20 cellular contexts compared by ENCODE assay signal in genomic region chr20:11555510-11555909, GRCh38.
A peak's percentile ranks its signal among the peaks of the same experiment; 100 is the strongest.
DNase-seq lines count a peak whose midpoint lies in the region; ATAC-seq, FAIRE-seq and TF ChIP-seq lines count a peak whose summit lies in the region.
"Had no signal": no experiment of that assay in that cellular context is flagged by ENCODE, and none has a peak within 500 bp of the region (broad histone marks: within the 10 kb centered on the region; RNA-seq: fewer than 3 reads in every experiment).

No MANE protein-coding gene starts in this region.

- H3K27me3 ChIP-seq in pancreas, result no peaks in the 10 kb centered on the region
- H3K27me3 ChIP-seq: BLaER1 treated with 17β-estradiol and CSF1 and Interleukin-3, amounts not matched to agents 10 nM and 100 nM had no signal

- DNase-seq in GM12891 (ENCODE audit: insufficient read length, low spot score) (no peak), mucosa of descending colon (no peak), pancreas (no peak), GM12892 (ENCODE audit: insufficient read length) (no peak), NCI-H187 treated with DMSO at 0.1 percent for 48 hours (lab: John Stamatoyannopoulos, UW) (no peak), NCI-H1105 treated with DMSO at 0.1 percent for 48 hours (lab: John Stamatoyannopoulos, UW) (no peak)
- DNase-seq: AML-193; Caco-2; Calu3; CD4-positive, alpha-beta T cell; CD8-positive, alpha-beta T cell; GF-D8 had no signal

- H3K9me3 ChIP-seq in mucosa of descending colon (no peaks in the 10 kb centered on the region), pancreas (no peaks in the 10 kb centered on the region)
- H3K9me3 ChIP-seq: A549; BLaER1 treated with 17β-estradiol and CSF1 and Interleukin-3, amounts not matched to agents 10 nM and 100 nM; Caco-2 had no signal

- ATAC-seq in mucosa of descending colon (peak; percentile 95), pancreas (no peak)
- ATAC-seq: A549; CD8-positive, alpha-beta T cell had no signal

- TF ChIP-seq POLR2A in GM12891 (IDR thresholded peaks at IDR 0.05; ENCODE audit: low read depth, low read length) (no peak), GM12892 (IDR thresholded peaks at IDR 0.05; ENCODE audit: low read depth, low read length) (no peak)

- WGBS in pancreas, 2 donors, result 87 to 93% methylated on average over 2 of the region's 2 CpGs

- FAIRE-seq in GM12891 (lab: Jason Lieb, UNC), result peak; percentile 16
- FAIRE-seq in colon (lab: Jason Lieb, UNC), result peak; percentile 91
- FAIRE-seq in pancreas (lab: Jason Lieb, UNC), result peak; percentile 79
- FAIRE-seq in GM12892 (lab: Jason Lieb, UNC), result no peak
- FAIRE-seq: A549, D721Med, G401.6, GM19239 had no signal

- H3K4me1 ChIP-seq in mucosa of descending colon (ENCODE audit: low read depth) (peaks cover 5% of the 10 kb centered on the region), pancreas (no peaks in the 10 kb centered on the region)
- H3K4me1 ChIP-seq: A549; BLaER1 treated with 17β-estradiol and CSF1 and Interleukin-3, amounts not matched to agents 10 nM and 100 nM; Caco-2 had no signal

- intact Hi-C loops in mucosa of descending colon (cut with DNase I, micrococcal nuclease), result no loop called here
- intact Hi-C loops in pancreas (cut with DNase I), result no loop called here

- TF ChIP-seq CTCF in mucosa of descending colon (IDR thresholded peaks at IDR 0.05), result no peak
- TF ChIP-seq CTCF in pancreas (IDR thresholded peaks at IDR 0.05), result no peak

- no peaks in the 10 kb centered on the region for H3K36me3 ChIP-seq in mucosa of descending colon (ENCODE audit: low read depth)
- H3K36me3 ChIP-seq in pancreas, result no peaks in the 10 kb centered on the region
- H3K36me3 ChIP-seq: BLaER1 treated with 17β-estradiol and CSF1 and Interleukin-3, amounts not matched to agents 10 nM and 100 nM had no signal

- no peak overlapping the region for H3K27ac ChIP-seq in pancreas
- H3K27ac ChIP-seq: 22Rv1; A549; BLaER1 treated with 17β-estradiol and CSF1 and Interleukin-3, amounts not matched to agents 10 nM and 100 nM; C4-2B had no signal

- H3K4me3 ChIP-seq in mucosa of descending colon (no peak overlapping the region), pancreas (no peak overlapping the region)
- H3K4me3 ChIP-seq: A549; BLaER1 treated with 17β-estradiol and CSF1 and Interleukin-3, amounts not matched to agents 10 nM and 100 nM had no signal

TF ChIP-seq in GM12891, 5 proteins besides CTCF, POLR2A, EP300 and RAD21:
- TF ChIP-seq SPI1 (IDR thresholded peaks at IDR 0.05; ENCODE audit: low read depth, low read length), result no peak
- no peak for TF ChIP-seq TAF1 (IDR thresholded peaks at IDR 0.05; ENCODE audit: low read depth, low read length)
- TF ChIP-seq POLR2AphosphoS5 (IDR thresholded peaks at IDR 0.05; ENCODE audit: low read depth, low read length), result no peak
- TF ChIP-seq POU2F2 (IDR thresholded peaks at IDR 0.05; ENCODE audit: low read depth, low read length), result no peak
- no peak for TF ChIP-seq PAX5 (IDR thresholded peaks at IDR 0.05; ENCODE audit: insufficient read depth, low read length, severe bottlenecking)
